ENCODE assay signal across 9 cellular contexts in genomic region chr7:92766461-92767003, GRCh38.
A peak's percentile ranks its signal among the peaks of the same experiment; 100 is the strongest.
DNase-seq lines count a peak whose midpoint lies in the region; ATAC-seq and TF ChIP-seq lines count a peak whose summit lies in the region.
"Had no signal": no experiment of that assay in that cellular context is flagged by ENCODE, and none has a peak within 500 bp of the region (broad histone marks: within the 10 kb centered on the region; RNA-seq: fewer than 3 reads in every experiment).

No MANE protein-coding gene starts in this region.

- peak overlapping the region; percentile 95 for H3K27ac Mint-ChIP-seq in GM23338

- no peaks in the 10 kb centered on the region for H3K36me3 ChIP-seq in GM23338 (ENCODE audit: insufficient read depth)
- H3K36me3 ChIP-seq: upper lobe of left lung had no signal

- ATAC-seq in GM23338, result no peak
- no peak for ATAC-seq in GM18511 (IDR thresholded peaks at IDR 0.05; ENCODE audit: unreplicated experiment)

- TF ChIP-seq CTCF in GM23338 (conservative IDR thresholded peaks at IDR 0.05; ENCODE audit: low read depth in 2 of 2) (no peak), dorsolateral prefrontal cortex (IDR thresholded peaks at IDR 0.05 in 54 of 56, conservative IDR thresholded peaks at IDR 0.05 in 2 of 56; ENCODE audit: low read depth in 1 of 56, partially characterized antibody in 56 of 56) (no peak)

- no peaks in the 10 kb centered on the region for H4K20me1 ChIP-seq in GM23338 (replicated peaks; ENCODE audit: insufficient read depth)

- peaks cover 72% of the 10 kb centered on the region for H3K4me1 Mint-ChIP-seq in GM23338

- H3F3A ChIP-seq in GM23338 (replicated peaks; ENCODE audit: low read depth), result no peaks in the 10 kb centered on the region

- H3K27ac ChIP-seq in GM23338 (ENCODE audit: low read depth), result no peak overlapping the region
- H3K27ac ChIP-seq in dorsolateral prefrontal cortex, result peak overlapping the region in 56 of 59 donors; percentile 2 to 86 (median 75)
- H3K27ac ChIP-seq: upper lobe of left lung had no signal

- no peaks in the 10 kb centered on the region; the same call in 1 of the 2 replicates for H3K79me2 ChIP-seq in GM23338 (replicated peaks; ENCODE audit: insufficient read depth)

- H3K4me3 ChIP-seq in GM23338 (no peak overlapping the region), dorsolateral prefrontal cortex (peak overlapping the region in 3 of 59 donors; percentile 1 to 3 (median 2))
- H3K4me3 ChIP-seq: upper lobe of left lung had no signal

- H3K4me3 Mint-ChIP-seq in GM23338, result no peak overlapping the region

- no peaks in the 10 kb centered on the region for H3K9me2 ChIP-seq in GM23338 (ENCODE audit: insufficient read depth)

- no peak overlapping the region for H2AFZ ChIP-seq in GM23338

- intact Hi-C loops in dorsolateral prefrontal cortex (cut with DNase I), result loop anchor here (5.0 to 10.0 kb wide), 3 partner anchors 52 to 69 kb away; no protein-coding TSS in a partner anchor

- H3K4me1 ChIP-seq in GM23338 (ENCODE audit: insufficient read depth), result peaks cover 79% of the 10 kb centered on the region

- peaks cover 2% of the 10 kb centered on the region for H3K27me3 Mint-ChIP-seq in GM23338 (ENCODE audit: insufficient read depth, low read depth, poor library complexity)

- no peaks in the 10 kb centered on the region for H3K9me3 Mint-ChIP-seq in GM23338

- H3K27me3 ChIP-seq in GM23338 (ENCODE audit: insufficient read depth) (no peaks in the 10 kb centered on the region), dorsolateral prefrontal cortex (no peaks in the 10 kb centered on the region)
- H3K27me3 ChIP-seq: upper lobe of left lung had no signal

- H3K4me2 ChIP-seq in GM23338, result peak overlapping the region; percentile 3; the same call in 1 of the 2 replicates

- H3K36me3 Mint-ChIP-seq in GM23338 (ENCODE audit: low read depth), result no peaks in the 10 kb centered on the region; the same call in 2 of the 3 replicates

- no peak for DNase-seq in GM23338 (ENCODE audit: low spot score)
- DNase-seq in NCI-H2227 treated with DMSO at 0.1 percent for 48 hours (lab: John Stamatoyannopoulos, UW), result peak; percentile 18
- DNase-seq in dorsolateral prefrontal cortex, result no peak
- peak; percentile 61 for DNase-seq in myocyte (ENCODE audit: low read depth)
- no peak for DNase-seq in NCI-H82 (lab: John Stamatoyannopoulos, UW)
- no peak for DNase-seq in GOT3 (lab: John Stamatoyannopoulos, UW)
- DNase-seq in islet precursor cell, result no peak
- DNase-seq: upper lobe of left lung had no signal

TF ChIP-seq in GM23338, 12 proteins besides CTCF, POLR2A, EP300 and RAD21 (continues in another document):
- TF ChIP-seq, protein P1, sequence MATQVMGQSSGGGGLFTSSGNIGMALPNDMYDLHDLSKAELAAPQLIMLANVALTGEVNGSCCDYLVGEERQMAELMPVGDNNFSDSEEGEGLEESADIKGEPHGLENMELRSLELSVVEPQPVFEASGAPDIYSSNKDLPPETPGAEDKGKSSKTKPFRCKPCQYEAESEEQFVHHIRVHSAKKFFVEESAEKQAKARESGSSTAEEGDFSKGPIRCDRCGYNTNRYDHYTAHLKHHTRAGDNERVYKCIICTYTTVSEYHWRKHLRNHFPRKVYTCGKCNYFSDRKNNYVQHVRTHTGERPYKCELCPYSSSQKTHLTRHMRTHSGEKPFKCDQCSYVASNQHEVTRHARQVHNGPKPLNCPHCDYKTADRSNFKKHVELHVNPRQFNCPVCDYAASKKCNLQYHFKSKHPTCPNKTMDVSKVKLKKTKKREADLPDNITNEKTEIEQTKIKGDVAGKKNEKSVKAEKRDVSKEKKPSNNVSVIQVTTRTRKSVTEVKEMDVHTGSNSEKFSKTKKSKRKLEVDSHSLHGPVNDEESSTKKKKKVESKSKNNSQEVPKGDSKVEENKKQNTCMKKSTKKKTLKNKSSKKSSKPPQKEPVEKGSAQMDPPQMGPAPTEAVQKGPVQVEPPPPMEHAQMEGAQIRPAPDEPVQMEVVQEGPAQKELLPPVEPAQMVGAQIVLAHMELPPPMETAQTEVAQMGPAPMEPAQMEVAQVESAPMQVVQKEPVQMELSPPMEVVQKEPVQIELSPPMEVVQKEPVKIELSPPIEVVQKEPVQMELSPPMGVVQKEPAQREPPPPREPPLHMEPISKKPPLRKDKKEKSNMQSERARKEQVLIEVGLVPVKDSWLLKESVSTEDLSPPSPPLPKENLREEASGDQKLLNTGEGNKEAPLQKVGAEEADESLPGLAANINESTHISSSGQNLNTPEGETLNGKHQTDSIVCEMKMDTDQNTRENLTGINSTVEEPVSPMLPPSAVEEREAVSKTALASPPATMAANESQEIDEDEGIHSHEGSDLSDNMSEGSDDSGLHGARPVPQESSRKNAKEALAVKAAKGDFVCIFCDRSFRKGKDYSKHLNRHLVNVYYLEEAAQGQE (IDR thresholded peaks at IDR 0.05; ENCODE audit: unreplicated experiment), result no peak
- TF ChIP-seq, protein P2, sequence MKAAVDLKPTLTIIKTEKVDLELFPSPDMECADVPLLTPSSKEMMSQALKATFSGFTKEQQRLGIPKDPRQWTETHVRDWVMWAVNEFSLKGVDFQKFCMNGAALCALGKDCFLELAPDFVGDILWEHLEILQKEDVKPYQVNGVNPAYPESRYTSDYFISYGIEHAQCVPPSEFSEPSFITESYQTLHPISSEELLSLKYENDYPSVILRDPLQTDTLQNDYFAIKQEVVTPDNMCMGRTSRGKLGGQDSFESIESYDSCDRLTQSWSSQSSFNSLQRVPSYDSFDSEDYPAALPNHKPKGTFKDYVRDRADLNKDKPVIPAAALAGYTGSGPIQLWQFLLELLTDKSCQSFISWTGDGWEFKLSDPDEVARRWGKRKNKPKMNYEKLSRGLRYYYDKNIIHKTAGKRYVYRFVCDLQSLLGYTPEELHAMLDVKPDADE (IDR thresholded peaks at IDR 0.05), result no peak
- TF ChIP-seq EZH2 (IDR thresholded peaks at IDR 0.05; ENCODE audit: low read depth, unreplicated experiment) (no peak), CREB1 (CRISPR knock-in tag; IDR thresholded peaks at IDR 0.05; ENCODE audit: low read depth) (no peak), JUNB (IDR thresholded peaks at IDR 0.05; ENCODE audit: unreplicated experiment) (no peak), STAT1 (IDR thresholded peaks at IDR 0.05; ENCODE audit: unreplicated experiment) (no peak), ZNF114 (CRISPR knock-in tag; IDR thresholded peaks at IDR 0.05) (no peak), POLR2AphosphoS5 (IDR thresholded peaks at IDR 0.05; ENCODE audit: low read depth) (no peak), EZH2phosphoT487 (IDR thresholded peaks at IDR 0.05; ENCODE audit: unreplicated experiment) (no peak), ZNF331 (CRISPR knock-in tag; IDR thresholded peaks at IDR 0.05; ENCODE audit: low read depth) (no peak)
- TF ChIP-seq, protein P3, sequence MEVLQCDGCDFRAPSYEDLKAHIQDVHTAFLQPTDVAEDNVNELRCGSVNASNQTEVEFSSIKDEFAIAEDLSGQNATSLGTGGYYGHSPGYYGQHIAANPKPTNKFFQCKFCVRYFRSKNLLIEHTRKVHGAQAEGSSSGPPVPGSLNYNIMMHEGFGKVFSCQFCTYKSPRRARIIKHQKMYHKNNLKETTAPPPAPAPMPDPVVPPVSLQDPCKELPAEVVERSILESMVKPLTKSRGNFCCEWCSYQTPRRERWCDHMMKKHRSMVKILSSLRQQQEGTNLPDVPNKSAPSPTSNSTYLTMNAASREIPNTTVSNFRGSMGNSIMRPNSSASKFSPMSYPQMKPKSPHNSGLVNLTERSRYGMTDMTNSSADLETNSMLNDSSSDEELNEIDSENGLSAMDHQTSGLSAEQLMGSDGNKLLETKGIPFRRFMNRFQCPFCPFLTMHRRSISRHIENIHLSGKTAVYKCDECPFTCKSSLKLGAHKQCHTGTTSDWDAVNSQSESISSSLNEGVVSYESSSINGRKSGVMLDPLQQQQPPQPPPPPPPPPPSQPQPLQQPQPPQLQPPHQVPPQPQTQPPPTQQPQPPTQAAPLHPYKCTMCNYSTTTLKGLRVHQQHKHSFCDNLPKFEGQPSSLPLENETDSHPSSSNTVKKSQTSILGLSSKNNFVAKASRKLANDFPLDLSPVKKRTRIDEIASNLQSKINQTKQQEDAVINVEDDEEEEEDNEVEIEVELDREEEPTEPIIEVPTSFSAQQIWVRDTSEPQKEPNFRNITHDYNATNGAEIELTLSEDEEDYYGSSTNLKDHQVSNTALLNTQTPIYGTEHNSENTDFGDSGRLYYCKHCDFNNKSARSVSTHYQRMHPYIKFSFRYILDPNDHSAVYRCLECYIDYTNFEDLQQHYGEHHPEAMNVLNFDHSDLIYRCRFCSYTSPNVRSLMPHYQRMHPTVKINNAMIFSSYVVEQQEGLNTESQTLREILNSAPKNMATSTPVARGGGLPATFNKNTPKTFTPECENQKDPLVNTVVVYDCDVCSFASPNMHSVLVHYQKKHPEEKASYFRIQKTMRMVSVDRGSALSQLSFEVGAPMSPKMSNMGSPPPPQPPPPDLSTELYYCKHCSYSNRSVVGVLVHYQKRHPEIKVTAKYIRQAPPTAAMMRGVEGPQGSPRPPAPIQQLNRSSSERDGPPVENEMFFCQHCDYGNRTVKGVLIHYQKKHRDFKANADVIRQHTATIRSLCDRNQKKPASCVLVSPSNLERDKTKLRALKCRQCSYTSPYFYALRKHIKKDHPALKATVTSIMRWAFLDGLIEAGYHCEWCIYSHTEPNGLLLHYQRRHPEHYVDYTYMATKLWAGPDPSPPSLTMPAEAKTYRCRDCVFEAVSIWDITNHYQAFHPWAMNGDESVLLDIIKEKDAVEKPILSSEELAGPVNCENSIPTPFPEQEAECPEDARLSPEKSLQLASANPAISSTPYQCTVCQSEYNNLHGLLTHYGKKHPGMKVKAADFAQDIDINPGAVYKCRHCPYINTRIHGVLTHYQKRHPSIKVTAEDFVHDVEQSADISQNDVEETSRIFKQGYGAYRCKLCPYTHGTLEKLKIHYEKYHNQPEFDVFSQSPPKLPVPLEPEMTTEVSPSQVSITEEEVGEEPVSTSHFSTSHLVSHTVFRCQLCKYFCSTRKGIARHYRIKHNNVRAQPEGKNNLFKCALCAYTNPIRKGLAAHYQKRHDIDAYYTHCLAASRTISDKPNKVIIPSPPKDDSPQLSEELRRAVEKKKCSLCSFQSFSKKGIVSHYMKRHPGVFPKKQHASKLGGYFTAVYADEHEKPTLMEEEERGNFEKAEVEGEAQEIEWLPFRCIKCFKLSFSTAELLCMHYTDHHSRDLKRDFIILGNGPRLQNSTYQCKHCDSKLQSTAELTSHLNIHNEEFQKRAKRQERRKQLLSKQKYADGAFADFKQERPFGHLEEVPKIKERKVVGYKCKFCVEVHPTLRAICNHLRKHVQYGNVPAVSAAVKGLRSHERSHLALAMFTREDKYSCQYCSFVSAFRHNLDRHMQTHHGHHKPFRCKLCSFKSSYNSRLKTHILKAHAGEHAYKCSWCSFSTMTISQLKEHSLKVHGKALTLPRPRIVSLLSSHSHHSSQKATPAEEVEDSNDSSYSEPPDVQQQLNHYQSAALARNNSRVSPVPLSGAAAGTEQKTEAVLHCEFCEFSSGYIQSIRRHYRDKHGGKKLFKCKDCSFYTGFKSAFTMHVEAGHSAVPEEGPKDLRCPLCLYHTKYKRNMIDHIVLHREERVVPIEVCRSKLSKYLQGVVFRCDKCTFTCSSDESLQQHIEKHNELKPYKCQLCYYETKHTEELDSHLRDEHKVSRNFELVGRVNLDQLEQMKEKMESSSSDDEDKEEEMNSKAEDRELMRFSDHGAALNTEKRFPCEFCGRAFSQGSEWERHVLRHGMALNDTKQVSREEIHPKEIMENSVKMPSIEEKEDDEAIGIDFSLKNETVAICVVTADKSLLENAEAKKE (CRISPR knock-in tag; IDR thresholded peaks at IDR 0.05), result no peak

Comparison
In these comparisons a context has a peak if more than half of its experiments do, and no peak if none do; other contexts are left out.
1. DNase-seq: peak in NCI-H2227 treated with DMSO at 0.1 percent for 48 hours (single experiment) and myocyte (single experiment); none in GM23338 (single experiment), dorsolateral prefrontal cortex (0 of 10), NCI-H82 (single experiment), GOT3 (single experiment) and islet precursor cell (single experiment).